In genomic region chr16:80931661-80931984, GRCh38 we compare ENCODE assay signal across 10 cellular contexts.
A peak's percentile ranks its signal among the peaks of the same experiment; 100 is the strongest.
DNase-seq lines count a peak whose midpoint lies in the region; ATAC-seq and TF ChIP-seq lines count a peak whose summit lies in the region.
"Had no signal": no experiment of that assay in that cellular context is flagged by ENCODE, and none has a peak within 500 bp of the region (broad histone marks: within the 10 kb centered on the region; RNA-seq: fewer than 3 reads in every experiment).

No MANE protein-coding gene starts in this region.

- H3K27ac ChIP-seq in duodenal mucosa (ENCODE audit: low read depth, low read length): no peak overlapping the region
- peak overlapping the region; percentile 71 to 89 (median 82) for H3K27ac ChIP-seq in transverse colon
- H3K27ac ChIP-seq: KMS-11 had no signal

- H3K4me3 Mint-ChIP-seq in activated naive CD4-positive, alpha-beta T cell treated with anti-CD3 and anti-CD28 coated beads, Interleukin-2, amount 50 U/mL, for 24 hours: peak overlapping the region; percentile 74

- TF ChIP-seq POLR2A in transverse colon (IDR thresholded peaks at IDR 0.05): no peak

- H3K4me3 ChIP-seq in duodenal mucosa (ENCODE audit: low read depth in 1 of 2, low read length in 2 of 2) (peak overlapping the region; percentile 57 to 70), mucosa of stomach (ENCODE audit: low read length) (peak overlapping the region; percentile 31), transverse colon (peak overlapping the region in 3 of 4 donors; percentile 21 to 46 (median 38))

- H3K27me3 ChIP-seq in duodenal mucosa (ENCODE audit: control insufficient read depth in 1 of 2, insufficient read depth in 2 of 2, low read length in 2 of 2) (peaks cover 0 to 5% of the 10 kb centered on the region in 2 donors), mucosa of stomach (ENCODE audit: control insufficient read depth, insufficient read depth, low read length) (peaks cover 27% of the 10 kb centered on the region), transverse colon (peaks cover 15% of the 10 kb centered on the region)

- no peak for TF ChIP-seq CTCF in transverse colon (IDR thresholded peaks at IDR 0.05)

- intact Hi-C loops in transverse colon (cut with DNase I; ENCODE audit: low total_unique reads) (no loop called here), left colon (cut with DNase I, micrococcal nuclease) (no loop called here)

- H3K27ac Mint-ChIP-seq in activated naive CD4-positive, alpha-beta T cell treated with anti-CD3 and anti-CD28 coated beads, Interleukin-2, amount 50 U/mL, for 24 hours: no peak overlapping the region

- peaks cover 8% of the 10 kb centered on the region for H3K4me1 Mint-ChIP-seq in activated naive CD4-positive, alpha-beta T cell treated with anti-CD3 and anti-CD28 coated beads, Interleukin-2, amount 50 U/mL, for 24 hours

- H3K36me3 ChIP-seq in duodenal mucosa (ENCODE audit: control insufficient read depth in 1 of 2, insufficient read depth in 2 of 2, low read length in 2 of 2) (no peaks in the 10 kb centered on the region), mucosa of stomach (ENCODE audit: control insufficient read depth, insufficient read depth, low read length) (no peaks in the 10 kb centered on the region), transverse colon (no peaks in the 10 kb centered on the region)

- H3K9me3 ChIP-seq in duodenal mucosa (ENCODE audit: control insufficient read depth in 1 of 2, low read length in 2 of 2) (no peaks in the 10 kb centered on the region), mucosa of stomach (ENCODE audit: control insufficient read depth, low read length) (no peaks in the 10 kb centered on the region), transverse colon (no peaks in the 10 kb centered on the region)

- ATAC-seq in left colon (no peak), HG03432 (IDR thresholded peaks at IDR 0.05; ENCODE audit: unreplicated experiment) (no peak)

- peaks cover 5 to 6% of the 10 kb centered on the region in 2 donors for H3K4me1 ChIP-seq in duodenal mucosa (ENCODE audit: control insufficient read depth in 1 of 2, insufficient read depth in 2 of 2, low read length in 2 of 2)
- no peaks in the 10 kb centered on the region for H3K4me1 ChIP-seq in mucosa of stomach (ENCODE audit: control insufficient read depth, insufficient read depth, low read length)
- peaks cover 0 to 16% (median 16%) of the 10 kb centered on the region in 4 donors for H3K4me1 ChIP-seq in transverse colon

- no peaks in the 10 kb centered on the region for H3K9me3 Mint-ChIP-seq in activated naive CD4-positive, alpha-beta T cell treated with anti-CD3 and anti-CD28 coated beads, Interleukin-2, amount 50 U/mL, for 24 hours

- H3K9ac ChIP-seq in duodenal mucosa (ENCODE audit: low read depth in 1 of 2, low read length in 2 of 2): peak overlapping the region in 1 of 2 donors; percentile 66
- H3K9ac ChIP-seq in mucosa of stomach (ENCODE audit: low read length): peak overlapping the region; percentile 53
- H3K9ac ChIP-seq: KMS-11 had no signal

- TF ChIP-seq EP300 in transverse colon (IDR thresholded peaks at IDR 0.05; ENCODE audit: low read depth): no peak

- H3K27me3 Mint-ChIP-seq in activated naive CD4-positive, alpha-beta T cell treated with anti-CD3 and anti-CD28 coated beads, Interleukin-2, amount 50 U/mL, for 24 hours: peaks cover 38% of the 10 kb centered on the region

- 24 to 31% methylated on average over 8 of the region's 8 CpGs for WGBS in transverse colon (ENCODE audit: low coverage in 1 of 2), 2 donors

- DNase-seq in activated naive CD4-positive, alpha-beta T cell treated with Interleukin-2 at 50 U/mL for 16 hours: no peak
- DNase-seq in transverse colon (no peak), left colon (no peak), AG20443 (ENCODE audit: low spot score) (no peak)
- DNase-seq: effector CD4-positive, alpha-beta T cell had no signal

- no peaks in the 10 kb centered on the region for H3K36me3 Mint-ChIP-seq in activated naive CD4-positive, alpha-beta T cell treated with anti-CD3 and anti-CD28 coated beads, Interleukin-2, amount 50 U/mL, for 24 hours

- in situ Hi-C loops in transverse colon (cut with MboI; ENCODE audit: low pct_ligation_motif_present in 1 of 4, low pct_unique_long_range_greater_than_20kb in 1 of 4, low sequenced_read_pairs in 3 of 4): no loop called here
